ENCODE assay signal across 7 cellular contexts in the genomic region with DNA sequence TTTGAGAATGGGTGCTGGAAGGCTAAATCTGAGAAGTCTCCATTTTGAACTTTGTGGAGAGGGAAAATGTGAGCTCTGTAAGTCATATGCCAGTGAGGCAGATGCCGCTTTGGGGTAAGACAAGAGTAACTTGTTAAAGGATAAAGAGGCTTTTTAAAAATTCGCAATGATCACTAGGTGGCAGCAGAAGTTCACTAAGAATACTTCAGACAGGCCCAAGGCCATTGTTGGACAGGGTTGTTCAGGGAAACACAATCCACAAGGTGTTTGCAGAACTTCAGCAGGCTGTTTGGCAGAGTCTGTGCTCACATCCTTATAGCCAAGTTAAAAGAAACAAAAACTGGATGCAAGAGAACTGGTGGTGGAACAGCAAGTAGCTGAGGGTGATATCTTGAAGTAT. TPM values are rescaled to one million over a fixed set of nuclear protein-coding genes. Genes with fewer than 3 reads are reported as not detected.
DNase-seq lines count a peak whose midpoint lies in the region; ATAC-seq and TF ChIP-seq lines count a peak whose summit lies in the region.

No MANE protein-coding gene starts in this region.

- peak; percentile 33 to 61 (median 49) for TF ChIP-seq CTCF in heart left ventricle (IDR thresholded peaks at IDR 0.05)

- no peaks in the 10 kb centered on the region for H3K27me3 Mint-ChIP-seq in activated naive CD4-positive, alpha-beta T cell treated with anti-CD3 and anti-CD28 coated beads, Interleukin-2, amount 10 ng/mL, durations not matched to agents 7 days and 5 days

- WGBS in heart left ventricle, 4 donors = 20 to 28% (median 25%) methylated on average over 2 of the region's 2 CpGs

- intact Hi-C loops in heart left ventricle (cut with DNase I) = loop anchor here in 9 of 10 donors (1.0 to 10.0 kb wide), 7 partner anchors 118 to 226 kb away; no protein-coding TSS in a partner anchor

- DNase-seq in EH (ENCODE audit: low read depth) (peak; percentile 56), H7 (peak; percentile 54), NCI-H2227 (lab: John Stamatoyannopoulos, UW; ENCODE audit: unreplicated experiment) (peak; percentile 82), heart left ventricle (peak in 4 of 5 donors; percentile 18 to 34 (median 27)), putamen (ENCODE audit: low spot score) (peak; percentile 57)
- DNase-seq in activated naive CD4-positive, alpha-beta T cell treated with anti-CD3 and anti-CD28 coated beads, Interleukin-2, amount 10 ng/mL, durations not matched to agents 7 days and 5 days = peak; percentile 20
- no peak for DNase-seq in activated effector memory CD4-positive, alpha-beta T cell treated with anti-CD3 and anti-CD28 coated beads, Interleukin-2, amount 50 U/mL, for 16 hours

- H3K36me3 Mint-ChIP-seq in activated naive CD4-positive, alpha-beta T cell treated with anti-CD3 and anti-CD28 coated beads, Interleukin-2, amount 10 ng/mL, durations not matched to agents 7 days and 5 days = no peaks in the 10 kb centered on the region

- CTCF ChIA-PET in activated naive CD4-positive, alpha-beta T cell treated with anti-CD3 and anti-CD28 coated beads, Interleukin-2, amount 10 ng/mL, durations not matched to agents 7 days and 5 days (lab: Charles Lee) = interaction anchor here (0.7 to 2.0 kb wide), 4 partner anchors 10 to 119 kb away, joined by 5 to 7 read pairs (median 5); no protein-coding TSS in a partner anchor

- H3K4me1 Mint-ChIP-seq in activated naive CD4-positive, alpha-beta T cell treated with anti-CD3 and anti-CD28 coated beads, Interleukin-2, amount 10 ng/mL, durations not matched to agents 7 days and 5 days = no peaks in the 10 kb centered on the region

- no peak overlapping the region for H3K27ac ChIP-seq in heart left ventricle

- ATAC-seq in heart left ventricle = peak; percentile 76 to 88 (median 82)

- no peak overlapping the region for H3K27ac Mint-ChIP-seq in activated naive CD4-positive, alpha-beta T cell treated with anti-CD3 and anti-CD28 coated beads, Interleukin-2, amount 10 ng/mL, durations not matched to agents 7 days and 5 days

- H3K9me3 Mint-ChIP-seq in activated naive CD4-positive, alpha-beta T cell treated with anti-CD3 and anti-CD28 coated beads, Interleukin-2, amount 10 ng/mL, durations not matched to agents 7 days and 5 days = no peaks in the 10 kb centered on the region

- H3K27me3 ChIP-seq in H7 (ENCODE audit: control insufficient read depth, insufficient read depth, low read length) (peaks cover 2% of the 10 kb centered on the region; the same call in 1 of the 2 replicates), heart left ventricle (peaks cover 0 to 10% (median 0%) of the 10 kb centered on the region in 9 donors)

- H3K4me3 ChIP-seq in H7 (ENCODE audit: insufficient read depth, low read depth, low read length) (no peak overlapping the region), heart left ventricle (no peak overlapping the region)

- no peak overlapping the region for H3K4me3 Mint-ChIP-seq in activated naive CD4-positive, alpha-beta T cell treated with anti-CD3 and anti-CD28 coated beads, Interleukin-2, amount 10 ng/mL, durations not matched to agents 7 days and 5 days

- H3K9me3 ChIP-seq in heart left ventricle = no peaks in the 10 kb centered on the region

- no peaks in the 10 kb centered on the region for H3K4me1 ChIP-seq in heart left ventricle

- H3K36me3 ChIP-seq in H7 (replicated peaks; ENCODE audit: control insufficient read depth, insufficient read depth, low read length) = no peaks in the 10 kb centered on the region
- peaks cover 0 to 18% (median 0%) of the 10 kb centered on the region in 9 donors for H3K36me3 ChIP-seq in heart left ventricle

- no peak for TF ChIP-seq POLR2A in heart left ventricle (IDR thresholded peaks at IDR 0.05)

RNA-seq across cellular contexts. Expression of a gene that starts 13.7 kb away (rescaled TPM):
- total RNA-seq in H7 (2014; rRNA removed; shearing (Covaris generic)) = 8.2 and 8.8 TPM in 2 replicates
- 1 to 10 TPM; 1.6 to 7.4 (median 4.5) TPM for total RNA-seq in heart left ventricle
- polyA plus RNA-seq in heart left ventricle = 1 to 10 TPM; 3.0 to 9.9 TPM

RNA-seq across cellular contexts. Expression of a gene that starts 33.6 kb away (rescaled TPM):
- total RNA-seq in H7 (2014; rRNA removed; shearing (Covaris generic)) = not detected in 2 replicates
- 100 to 1,000 TPM in 3 of 9 donors, 10 to 100 TPM in 6; 53.2 to 246 (median 90.0) TPM for total RNA-seq in heart left ventricle
- polyA plus RNA-seq in heart left ventricle = 10 to 100 TPM; 14.5 to 21.0 TPM

RNA-seq across cellular contexts. Expression of a gene that starts 35.2 kb away (rescaled TPM):
- total RNA-seq in H7 (2014; rRNA removed; shearing (Covaris generic)) = 0.26 and 0.80 TPM in 2 replicates
- total RNA-seq in heart left ventricle = 10 to 100 TPM in 1 of 9 donors, 1 to 10 TPM in 8; 1.6 to 20.3 (median 3.6) TPM
- polyA plus RNA-seq in heart left ventricle = 1 to 10 TPM in 1 of 2 donors, under 1 TPM in 1; 0.51 to 8.6 TPM

Comparison
In these comparisons a context has a peak if more than half of its experiments do, and no peak if none do; other contexts are left out.
1. RNA of a gene that starts 33.6 kb away (total RNA-seq): 53.2 to 246 TPM in heart left ventricle; not detected in H7; every median in the first group is over 10 times any median in the second.